ENCODE assay signal across 20 cellular contexts in the genomic region with DNA sequence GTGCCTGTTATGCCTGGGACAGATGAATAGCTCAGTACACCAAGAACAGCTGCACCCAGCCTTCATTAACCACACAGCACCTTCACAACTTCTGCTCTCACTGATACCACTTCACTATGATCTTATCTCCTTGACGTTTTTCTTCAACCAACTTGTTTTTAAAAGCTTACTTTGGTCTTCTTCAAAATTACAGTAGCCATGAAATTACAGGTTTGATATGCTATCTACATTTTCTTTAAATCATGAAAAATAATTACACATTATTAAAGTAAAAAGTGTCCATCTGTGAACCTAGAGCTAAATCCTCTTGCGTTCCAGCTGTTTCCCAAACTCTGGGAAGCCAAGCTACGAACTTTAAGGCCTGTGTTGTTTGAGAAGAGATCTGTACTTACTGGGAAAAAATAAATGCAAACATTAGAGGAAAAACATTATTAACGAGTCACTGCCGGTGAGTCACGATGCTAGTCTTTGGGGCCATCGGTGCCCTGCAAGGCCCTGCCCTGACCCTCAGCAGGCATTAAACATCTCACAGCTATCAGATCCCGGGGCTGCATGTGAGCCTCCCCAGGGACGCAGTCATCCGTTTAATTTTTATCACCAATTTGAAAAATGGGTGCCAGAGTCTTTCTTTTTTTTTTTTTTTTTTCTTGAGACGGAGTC. TPM values are rescaled to one million over a fixed set of nuclear protein-coding genes. Genes with fewer than 3 reads are reported as not detected.
DNase-seq lines count a peak whose midpoint lies in the region; TF ChIP-seq lines count a peak whose summit lies in the region.
"Had no signal": no experiment of that assay in that cellular context is flagged by ENCODE, and none has a peak within 500 bp of the region (broad histone marks: within the 10 kb centered on the region; RNA-seq: fewer than 3 reads in every experiment).

No MANE protein-coding gene starts in this region.

- intact Hi-C loops in tibial artery (cut with DNase I; ENCODE audit: low total_unique reads): no loop called here

- peaks cover 4% of the 10 kb centered on the region for H3K36me3 Mint-ChIP-seq in nephron (ENCODE audit: low read depth)

- H3K9me3 ChIP-seq in MG63 (no peaks in the 10 kb centered on the region), tibial artery (no peaks in the 10 kb centered on the region)
- H3K9me3 ChIP-seq: HAP-1, ovary had no signal

- no peaks in the 10 kb centered on the region for H3K27me3 Mint-ChIP-seq in nephron (ENCODE audit: low read depth)
- H3K27me3 Mint-ChIP-seq: effector memory CD8-positive, alpha-beta T cell; T-cell had no signal

- H3K27ac ChIP-seq in brain microvascular endothelial cell (peak overlapping the region; percentile 53), tibial artery (no peak overlapping the region)
- H3K27ac ChIP-seq: cardiac muscle cell, ovary, RWPE1 had no signal

- no peak for TF ChIP-seq CTCF in brain microvascular endothelial cell (IDR thresholded peaks at IDR 0.05; ENCODE audit: low read depth, low read length, missing control alignments)
- TF ChIP-seq CTCF in nephron (IDR thresholded peaks at IDR 0.05; ENCODE audit: unreplicated experiment in 3 of 3): no peak
- no peak for TF ChIP-seq CTCF in tibial artery (IDR thresholded peaks at IDR 0.05)

- peak overlapping the region; percentile 21 to 74 (median 68) for H3K27ac Mint-ChIP-seq in nephron
- H3K27ac Mint-ChIP-seq: effector memory CD8-positive, alpha-beta T cell; T-cell had no signal

- peaks cover 5% of the 10 kb centered on the region for H3K36me3 ChIP-seq in MG63
- no peaks in the 10 kb centered on the region for H3K36me3 ChIP-seq in brain microvascular endothelial cell (replicated peaks)
- H3K36me3 ChIP-seq in tibial artery: peaks cover 0 to 6% (median 0%) of the 10 kb centered on the region in 3 donors
- H3K36me3 ChIP-seq: cardiac muscle cell, ovary had no signal

- DNase-seq in EL: peak; percentile 43
- peak; percentile 42 for DNase-seq in MG63
- DNase-seq in brain microvascular endothelial cell: peak; percentile 46
- no peak for DNase-seq in ureter (ENCODE audit: low spot score)
- no peak for DNase-seq in activated CD4-positive, alpha-beta T cell treated with anti-CD3 and anti-CD28 coated beads for 48 hours
- no peak for DNase-seq in tibial artery
- DNase-seq in stimulated activated CD4-positive, alpha-beta T cell treated with anti-CD3 and anti-CD28 coated beads, Interleukin-15, amount 100 ng/mL, for 24 hours: no peak
- DNase-seq: activated CD4-positive, CD25-positive, alpha-beta regulatory T cell; activated naive CD4-positive, alpha-beta T cell treated with Interleukin-2 at 50 U/mL for 16 hours; effector memory CD8-positive, alpha-beta T cell; kidney; NCI-H774; ovary; stimulated activated naive CD4-positive, alpha-beta T cell treated with Interleukin-2 at 50 U/mL for 16 hours; T-cell had no signal

- H3K4me1 Mint-ChIP-seq in nephron: peaks cover 24% of the 10 kb centered on the region
- H3K4me1 Mint-ChIP-seq: T-cell had no signal

- no peaks in the 10 kb centered on the region for H3K4me1 ChIP-seq in tibial artery
- H3K4me1 ChIP-seq: HAP-1 had no signal

- H3K27me3 ChIP-seq in MG63 (no peaks in the 10 kb centered on the region), brain microvascular endothelial cell (replicated peaks) (no peaks in the 10 kb centered on the region), tibial artery (no peaks in the 10 kb centered on the region)
- H3K27me3 ChIP-seq: ovary had no signal

- no peaks in the 10 kb centered on the region for H3K9me3 Mint-ChIP-seq in nephron
- H3K9me3 Mint-ChIP-seq: effector memory CD8-positive, alpha-beta T cell; T-cell had no signal

- in situ Hi-C loops in brain microvascular endothelial cell (cut with HindIII; ENCODE audit: low pct_ligation_motif_present, low sequenced_read_pairs): no loop called here

- H3K4me3 Mint-ChIP-seq in nephron: no peak overlapping the region
- H3K4me3 Mint-ChIP-seq: effector memory CD8-positive, alpha-beta T cell; T-cell had no signal

- H3K4me3 ChIP-seq in MG63 (no peak overlapping the region), brain microvascular endothelial cell (ENCODE audit: low read depth, low read length) (no peak overlapping the region), tibial artery (no peak overlapping the region)
- H3K4me3 ChIP-seq: cardiac muscle cell, HAP-1, ovary, skin epidermis had no signal

RNA-seq across cellular contexts. Expression of a gene that starts 56.3 kb away (rescaled TPM):
- total RNA-seq in MG63 (2014; rRNA removed; shearing (Covaris generic); ENCODE audit: low replicate concordance): 5.0 and 6.3 TPM in 2 replicates
- 7.2 TPM for total RNA-seq in ureter

Comparison
In these comparisons a context has a peak if more than half of its experiments do, and no peak if none do; other contexts are left out.
1. DNase-seq: peak in EL (single experiment), MG63 (single experiment) and brain microvascular endothelial cell (single experiment); none in ureter (single experiment), activated CD4-positive, alpha-beta T cell treated with anti-CD3 and anti-CD28 coated beads for 48 hours (single experiment), tibial artery (0 of 2) and stimulated activated CD4-positive, alpha-beta T cell treated with anti-CD3 and anti-CD28 coated beads, Interleukin-15, amount 100 ng/mL, for 24 hours (single experiment).